In the genomic region with DNA sequence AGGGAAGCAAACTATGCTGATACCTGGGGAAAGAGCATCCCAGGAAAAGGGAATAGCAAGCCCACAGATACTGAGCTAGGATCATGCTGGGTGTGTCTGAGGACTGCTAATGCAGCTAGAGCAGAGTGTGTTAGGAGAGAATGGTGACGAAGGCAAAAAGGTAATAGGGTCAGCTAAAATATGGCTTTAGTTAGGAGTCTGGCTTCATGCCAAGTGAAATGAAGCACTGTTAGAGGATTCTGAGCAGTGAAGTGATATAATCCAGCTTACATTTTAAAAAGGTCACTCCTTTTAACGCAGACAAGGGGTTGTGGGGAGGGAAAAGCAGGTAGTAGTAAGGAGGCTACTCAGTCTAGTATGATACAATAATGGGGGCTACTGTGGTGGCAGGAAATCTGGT, we compare ENCODE assay signal across 1 cellular context.
TF ChIP-seq lines count a peak whose summit lies in the region.

No MANE protein-coding gene starts in this region.

TF ChIP-seq in HepG2, 621 proteins besides CTCF, POLR2A, EP300 and RAD21:
- TF ChIP-seq CBX2 (IDR thresholded peaks at IDR 0.05; ENCODE audit: low read depth, low read length) (no peak), CBX2 (CRISPR knock-in tag; IDR thresholded peaks at IDR 0.05; ENCODE audit: low read depth) (no peak), LCORL (IDR thresholded peaks at IDR 0.05) (peak; percentile 52; the same call in 1 of the 2 replicates), LCORL (CRISPR knock-in tag; IDR thresholded peaks at IDR 0.05) (no peak)
